In the genomic region with DNA sequence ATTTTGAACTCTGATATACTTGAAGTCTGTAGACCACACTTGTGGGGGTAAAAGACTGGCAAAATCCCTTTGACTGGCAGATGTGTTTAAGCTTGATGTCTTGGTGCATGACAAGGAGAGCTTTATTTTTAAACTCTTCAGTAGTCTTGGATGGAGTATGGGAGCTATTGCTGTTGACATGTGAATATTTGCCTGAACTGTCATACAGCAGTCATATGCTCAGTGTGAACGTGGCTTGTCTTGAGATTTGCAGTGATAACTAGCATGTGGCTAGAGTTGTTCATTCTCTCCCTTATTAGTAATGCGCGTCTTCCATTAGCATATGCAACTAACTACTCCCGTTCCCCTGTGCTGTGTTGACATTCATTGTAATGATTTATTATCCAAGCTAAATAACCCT, we compare ENCODE assay signal across 24 cellular contexts.
"Had no signal": no experiment of that assay in that cellular context is flagged by ENCODE, and none has a peak within 500 bp of the region (broad histone marks: within the 10 kb centered on the region; RNA-seq: fewer than 3 reads in every experiment).

No MANE protein-coding gene starts in this region.

- H3K4me1 ChIP-seq: ascending aorta, Peyer's patch, SJCRH30 had no signal

- H3K4me3 ChIP-seq: ascending aorta, cardiac muscle cell, Peyer's patch, SJCRH30 had no signal

- H3K27me3 ChIP-seq: ascending aorta, cardiac muscle cell, Peyer's patch had no signal

- H3K27ac ChIP-seq: ascending aorta, cardiac muscle cell, Peyer's patch, RWPE1, SJCRH30 had no signal

- DNase-seq: activated CD4-positive, alpha-beta T cell treated with anti-CD3 and anti-CD28 coated beads for 48 hours; activated CD4-positive, alpha-beta T cell treated with anti-CD3 and anti-CD28 coated beads, Interleukin-2, amount 50 U/mL, for 48 hours; activated CD4-positive, CD25-positive, alpha-beta regulatory T cell treated with anti-CD3 and anti-CD28 coated beads, Interleukin-2, amount 50 U/mL, for 72 hours; activated CD8-positive, alpha-beta memory T cell treated with anti-CD3 and anti-CD28 coated beads, Interleukin-2, amount 10 ng/mL, durations not matched to agents 7 days and 5 days; activated effector memory CD4-positive, alpha-beta T cell treated with Interleukin-2 at 50 U/mL for 16 hours; activated naive CD4-positive, alpha-beta T cell; activated naive CD8-positive, alpha-beta T cell treated with anti-CD3 and anti-CD28 coated beads, Interleukin-2, amount 50 U/mL, for 24 hours; activated T-cell treated with anti-CD3 and anti-CD28 coated beads, Interleukin-2, amount 50 U/mL, for 24 hours; amniotic stem cell; cerebellar nuclear complex; MM.1S; NCI-H1105; NCI-H1436; NCI-H1694 treated with DMSO at 0.1 percent for 48 hours; NCI-H2081; NCI-H510A treated with DMSO at 0.1 percent for 48 hours; NCI-H69; Peyer's patch; Right ventricle myocardium superior; SJCRH30 had no signal

- H3K9me3 ChIP-seq: ascending aorta, Peyer's patch, SJCRH30 had no signal

- H3K36me3 ChIP-seq: ascending aorta, cardiac muscle cell, Peyer's patch, SJCRH30 had no signal

- ATAC-seq: activated CD8-positive, alpha-beta memory T cell treated with anti-CD3 and anti-CD28 coated beads, Interleukin-2, amount 10 ng/mL, durations not matched to agents 7 days and 5 days; activated naive CD8-positive, alpha-beta T cell treated with anti-CD3 and anti-CD28 coated beads, Interleukin-2, amount 50 U/mL, for 24 hours; WTC11 had no signal
